1 cellular context compared by ENCODE assay signal in the genomic region with DNA sequence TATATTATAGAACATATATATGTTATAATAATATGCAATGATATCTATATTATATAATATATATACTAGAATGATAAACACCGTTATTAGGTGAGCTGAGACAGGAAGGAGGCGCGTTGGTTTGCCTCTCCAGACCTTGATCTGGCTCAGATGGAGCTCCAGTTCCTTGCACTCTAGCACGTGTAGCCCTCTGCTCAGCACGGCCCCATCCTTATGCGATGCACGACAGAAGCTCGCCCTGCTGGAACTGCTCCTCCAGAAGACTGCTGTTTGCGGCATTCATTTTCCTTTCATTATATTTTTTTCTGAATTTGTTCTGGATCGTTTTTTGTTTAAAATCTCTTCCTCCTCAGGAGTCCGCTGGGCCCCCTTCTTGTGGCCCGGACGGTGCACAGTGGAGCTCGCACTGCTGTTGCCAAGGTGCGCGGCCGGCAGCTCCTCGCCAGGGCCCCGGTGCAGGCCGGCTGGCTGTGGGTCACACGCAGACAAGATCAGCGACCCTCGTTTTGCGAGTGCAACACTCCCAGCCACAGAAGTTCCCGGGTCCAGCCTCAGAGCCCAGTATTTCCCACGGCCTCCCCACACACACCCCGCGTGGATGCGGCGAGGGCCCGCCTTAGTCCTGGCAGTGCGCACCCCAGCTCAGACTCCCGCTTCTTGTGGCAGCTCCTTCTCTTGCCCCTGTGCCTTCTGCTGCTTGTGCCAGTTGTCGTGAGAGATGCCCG.
TF ChIP-seq lines count a peak whose summit lies in the region.

No MANE protein-coding gene starts in this region.

TF ChIP-seq in GM23338, 12 proteins besides CTCF, POLR2A, EP300 and RAD21 (continued from another document):
- TF ChIP-seq, protein P1, sequence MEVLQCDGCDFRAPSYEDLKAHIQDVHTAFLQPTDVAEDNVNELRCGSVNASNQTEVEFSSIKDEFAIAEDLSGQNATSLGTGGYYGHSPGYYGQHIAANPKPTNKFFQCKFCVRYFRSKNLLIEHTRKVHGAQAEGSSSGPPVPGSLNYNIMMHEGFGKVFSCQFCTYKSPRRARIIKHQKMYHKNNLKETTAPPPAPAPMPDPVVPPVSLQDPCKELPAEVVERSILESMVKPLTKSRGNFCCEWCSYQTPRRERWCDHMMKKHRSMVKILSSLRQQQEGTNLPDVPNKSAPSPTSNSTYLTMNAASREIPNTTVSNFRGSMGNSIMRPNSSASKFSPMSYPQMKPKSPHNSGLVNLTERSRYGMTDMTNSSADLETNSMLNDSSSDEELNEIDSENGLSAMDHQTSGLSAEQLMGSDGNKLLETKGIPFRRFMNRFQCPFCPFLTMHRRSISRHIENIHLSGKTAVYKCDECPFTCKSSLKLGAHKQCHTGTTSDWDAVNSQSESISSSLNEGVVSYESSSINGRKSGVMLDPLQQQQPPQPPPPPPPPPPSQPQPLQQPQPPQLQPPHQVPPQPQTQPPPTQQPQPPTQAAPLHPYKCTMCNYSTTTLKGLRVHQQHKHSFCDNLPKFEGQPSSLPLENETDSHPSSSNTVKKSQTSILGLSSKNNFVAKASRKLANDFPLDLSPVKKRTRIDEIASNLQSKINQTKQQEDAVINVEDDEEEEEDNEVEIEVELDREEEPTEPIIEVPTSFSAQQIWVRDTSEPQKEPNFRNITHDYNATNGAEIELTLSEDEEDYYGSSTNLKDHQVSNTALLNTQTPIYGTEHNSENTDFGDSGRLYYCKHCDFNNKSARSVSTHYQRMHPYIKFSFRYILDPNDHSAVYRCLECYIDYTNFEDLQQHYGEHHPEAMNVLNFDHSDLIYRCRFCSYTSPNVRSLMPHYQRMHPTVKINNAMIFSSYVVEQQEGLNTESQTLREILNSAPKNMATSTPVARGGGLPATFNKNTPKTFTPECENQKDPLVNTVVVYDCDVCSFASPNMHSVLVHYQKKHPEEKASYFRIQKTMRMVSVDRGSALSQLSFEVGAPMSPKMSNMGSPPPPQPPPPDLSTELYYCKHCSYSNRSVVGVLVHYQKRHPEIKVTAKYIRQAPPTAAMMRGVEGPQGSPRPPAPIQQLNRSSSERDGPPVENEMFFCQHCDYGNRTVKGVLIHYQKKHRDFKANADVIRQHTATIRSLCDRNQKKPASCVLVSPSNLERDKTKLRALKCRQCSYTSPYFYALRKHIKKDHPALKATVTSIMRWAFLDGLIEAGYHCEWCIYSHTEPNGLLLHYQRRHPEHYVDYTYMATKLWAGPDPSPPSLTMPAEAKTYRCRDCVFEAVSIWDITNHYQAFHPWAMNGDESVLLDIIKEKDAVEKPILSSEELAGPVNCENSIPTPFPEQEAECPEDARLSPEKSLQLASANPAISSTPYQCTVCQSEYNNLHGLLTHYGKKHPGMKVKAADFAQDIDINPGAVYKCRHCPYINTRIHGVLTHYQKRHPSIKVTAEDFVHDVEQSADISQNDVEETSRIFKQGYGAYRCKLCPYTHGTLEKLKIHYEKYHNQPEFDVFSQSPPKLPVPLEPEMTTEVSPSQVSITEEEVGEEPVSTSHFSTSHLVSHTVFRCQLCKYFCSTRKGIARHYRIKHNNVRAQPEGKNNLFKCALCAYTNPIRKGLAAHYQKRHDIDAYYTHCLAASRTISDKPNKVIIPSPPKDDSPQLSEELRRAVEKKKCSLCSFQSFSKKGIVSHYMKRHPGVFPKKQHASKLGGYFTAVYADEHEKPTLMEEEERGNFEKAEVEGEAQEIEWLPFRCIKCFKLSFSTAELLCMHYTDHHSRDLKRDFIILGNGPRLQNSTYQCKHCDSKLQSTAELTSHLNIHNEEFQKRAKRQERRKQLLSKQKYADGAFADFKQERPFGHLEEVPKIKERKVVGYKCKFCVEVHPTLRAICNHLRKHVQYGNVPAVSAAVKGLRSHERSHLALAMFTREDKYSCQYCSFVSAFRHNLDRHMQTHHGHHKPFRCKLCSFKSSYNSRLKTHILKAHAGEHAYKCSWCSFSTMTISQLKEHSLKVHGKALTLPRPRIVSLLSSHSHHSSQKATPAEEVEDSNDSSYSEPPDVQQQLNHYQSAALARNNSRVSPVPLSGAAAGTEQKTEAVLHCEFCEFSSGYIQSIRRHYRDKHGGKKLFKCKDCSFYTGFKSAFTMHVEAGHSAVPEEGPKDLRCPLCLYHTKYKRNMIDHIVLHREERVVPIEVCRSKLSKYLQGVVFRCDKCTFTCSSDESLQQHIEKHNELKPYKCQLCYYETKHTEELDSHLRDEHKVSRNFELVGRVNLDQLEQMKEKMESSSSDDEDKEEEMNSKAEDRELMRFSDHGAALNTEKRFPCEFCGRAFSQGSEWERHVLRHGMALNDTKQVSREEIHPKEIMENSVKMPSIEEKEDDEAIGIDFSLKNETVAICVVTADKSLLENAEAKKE (CRISPR knock-in tag; IDR thresholded peaks at IDR 0.05), result no peak
- TF ChIP-seq EZH2phosphoT487 (IDR thresholded peaks at IDR 0.05; ENCODE audit: unreplicated experiment) (no peak), JUNB (IDR thresholded peaks at IDR 0.05; ENCODE audit: unreplicated experiment) (no peak)
- TF ChIP-seq, protein P2, sequence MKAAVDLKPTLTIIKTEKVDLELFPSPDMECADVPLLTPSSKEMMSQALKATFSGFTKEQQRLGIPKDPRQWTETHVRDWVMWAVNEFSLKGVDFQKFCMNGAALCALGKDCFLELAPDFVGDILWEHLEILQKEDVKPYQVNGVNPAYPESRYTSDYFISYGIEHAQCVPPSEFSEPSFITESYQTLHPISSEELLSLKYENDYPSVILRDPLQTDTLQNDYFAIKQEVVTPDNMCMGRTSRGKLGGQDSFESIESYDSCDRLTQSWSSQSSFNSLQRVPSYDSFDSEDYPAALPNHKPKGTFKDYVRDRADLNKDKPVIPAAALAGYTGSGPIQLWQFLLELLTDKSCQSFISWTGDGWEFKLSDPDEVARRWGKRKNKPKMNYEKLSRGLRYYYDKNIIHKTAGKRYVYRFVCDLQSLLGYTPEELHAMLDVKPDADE (IDR thresholded peaks at IDR 0.05), result no peak
- TF ChIP-seq, protein P3, sequence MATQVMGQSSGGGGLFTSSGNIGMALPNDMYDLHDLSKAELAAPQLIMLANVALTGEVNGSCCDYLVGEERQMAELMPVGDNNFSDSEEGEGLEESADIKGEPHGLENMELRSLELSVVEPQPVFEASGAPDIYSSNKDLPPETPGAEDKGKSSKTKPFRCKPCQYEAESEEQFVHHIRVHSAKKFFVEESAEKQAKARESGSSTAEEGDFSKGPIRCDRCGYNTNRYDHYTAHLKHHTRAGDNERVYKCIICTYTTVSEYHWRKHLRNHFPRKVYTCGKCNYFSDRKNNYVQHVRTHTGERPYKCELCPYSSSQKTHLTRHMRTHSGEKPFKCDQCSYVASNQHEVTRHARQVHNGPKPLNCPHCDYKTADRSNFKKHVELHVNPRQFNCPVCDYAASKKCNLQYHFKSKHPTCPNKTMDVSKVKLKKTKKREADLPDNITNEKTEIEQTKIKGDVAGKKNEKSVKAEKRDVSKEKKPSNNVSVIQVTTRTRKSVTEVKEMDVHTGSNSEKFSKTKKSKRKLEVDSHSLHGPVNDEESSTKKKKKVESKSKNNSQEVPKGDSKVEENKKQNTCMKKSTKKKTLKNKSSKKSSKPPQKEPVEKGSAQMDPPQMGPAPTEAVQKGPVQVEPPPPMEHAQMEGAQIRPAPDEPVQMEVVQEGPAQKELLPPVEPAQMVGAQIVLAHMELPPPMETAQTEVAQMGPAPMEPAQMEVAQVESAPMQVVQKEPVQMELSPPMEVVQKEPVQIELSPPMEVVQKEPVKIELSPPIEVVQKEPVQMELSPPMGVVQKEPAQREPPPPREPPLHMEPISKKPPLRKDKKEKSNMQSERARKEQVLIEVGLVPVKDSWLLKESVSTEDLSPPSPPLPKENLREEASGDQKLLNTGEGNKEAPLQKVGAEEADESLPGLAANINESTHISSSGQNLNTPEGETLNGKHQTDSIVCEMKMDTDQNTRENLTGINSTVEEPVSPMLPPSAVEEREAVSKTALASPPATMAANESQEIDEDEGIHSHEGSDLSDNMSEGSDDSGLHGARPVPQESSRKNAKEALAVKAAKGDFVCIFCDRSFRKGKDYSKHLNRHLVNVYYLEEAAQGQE (IDR thresholded peaks at IDR 0.05; ENCODE audit: unreplicated experiment), result no peak
